8 cellular contexts compared by ENCODE assay signal in genomic region chr6:15662246-15663056, GRCh38. TPM values are rescaled to one million over a fixed set of nuclear protein-coding genes. Genes with fewer than 3 reads are reported as not detected.
DNase-seq lines count a peak whose midpoint lies in the region; ATAC-seq and TF ChIP-seq lines count a peak whose summit lies in the region.

Gene DTNBP1 (minus strand): TSS chr6:15663028. CDS start chr6:15662869, 159 bp downstream.

- H3K9me3 ChIP-seq in Peyer's patch, result no peaks in the 10 kb centered on the region

- TF ChIP-seq POLR2A in Peyer's patch (IDR thresholded peaks at IDR 0.05), result peak; percentile 37 to 41

- peak within 1 kb of the TSS; percentile 90 to 93 (median 92) for H3K4me3 ChIP-seq in Peyer's patch
- peak within 1 kb of the TSS; percentile 64 for H3K4me3 ChIP-seq in fibroblast of mammary gland (ENCODE audit: control insufficient read depth, low read depth, low read length)

- H3K27ac ChIP-seq in Peyer's patch, result peak within 1 kb of the TSS; percentile 88 to 92 (median 90)

- H3K27me3 ChIP-seq in Peyer's patch, result no peaks in the 10 kb centered on the region

- in situ Hi-C loops in Caki2 (cut with HindIII; ENCODE audit: low pct_unique_long_range_greater_than_20kb, low sequenced_read_pairs), result no loop called here

- peaks cover 8% of the 10 kb centered on the region for H3K27me3 Mint-ChIP-seq in nephron (ENCODE audit: low read depth)

- peaks cover 8% of the 10 kb centered on the region for H3K4me1 Mint-ChIP-seq in nephron

- peaks cover 0 to 6% (median 0%) of the 10 kb centered on the region in 4 donors for H3K4me1 ChIP-seq in Peyer's patch

- DNase-seq in Caki2 (ENCODE audit: low read depth) (peak; percentile 60), Peyer's patch (peak; percentile 85 to 94 (median 90)), activated T-helper 1 cell treated with Interleukin-2 at 50 U/mL for 16 hours (ENCODE audit: low read depth) (peak; percentile 74), fibroblast of mammary gland (ENCODE audit: low read depth) (peak; percentile 15)
- peak; percentile 88 for DNase-seq in stimulated activated naive CD8-positive, alpha-beta T cell treated with anti-CD3 and anti-CD28 coated beads, Interleukin-15, Interleukin-2, amounts not matched to agents 100 U/mL and 50 U/mL, for 24 hours

- H3K4me3 Mint-ChIP-seq in nephron, result peak within 1 kb of the TSS; percentile 81 to 86 (median 85)

- H3K27ac Mint-ChIP-seq in nephron, result peak within 1 kb of the TSS in 2 of 3 experiments; percentile 12 to 38

- TF ChIP-seq CTCF in Peyer's patch (IDR thresholded peaks at IDR 0.05) (no peak), fibroblast of mammary gland (conservative IDR thresholded peaks at IDR 0.05; ENCODE audit: control insufficient read depth, insufficient read depth, low read depth, low read length) (no peak), nephron (IDR thresholded peaks at IDR 0.05; ENCODE audit: unreplicated experiment in 3 of 3) (peak in 1 of 3 experiments; percentile 16)

- ATAC-seq in GM19455 (IDR thresholded peaks at IDR 0.05; ENCODE audit: unreplicated experiment) (peak; percentile 74), HG03571 (IDR thresholded peaks at IDR 0.05; ENCODE audit: unreplicated experiment) (peak; percentile 75)
- peak; percentile 83 for ATAC-seq in stimulated activated naive CD8-positive, alpha-beta T cell treated with anti-CD3 and anti-CD28 coated beads, Interleukin-15, Interleukin-2, amounts not matched to agents 100 U/mL and 50 U/mL, for 24 hours

- no peaks in the 10 kb centered on the region for H3K36me3 ChIP-seq in Peyer's patch

- no peaks in the 10 kb centered on the region for H3K36me3 Mint-ChIP-seq in nephron (ENCODE audit: low read depth)

- H3K9me3 Mint-ChIP-seq in nephron, result no peaks in the 10 kb centered on the region

RNA-seq across cellular contexts. Expression of gene DTNBP1, which starts in this region (rescaled TPM):
- total RNA-seq in Caki2 (2014; rRNA removed; shearing (Covaris generic); ENCODE audit: low replicate concordance), result 3.7 and 14.4 TPM in 2 replicates
- total RNA-seq in Peyer's patch, result 10 to 100 TPM; 12.8 to 58.6 (median 26.2) TPM

Comparison
In these comparisons a context has a peak if more than half of its experiments do, and no peak if none do; other contexts are left out.
1. Peak in every context shown above with its lines: DNase-seq, ATAC-seq, H3K4me3 ChIP-seq and H3K27ac ChIP-seq.
2. DNase-seq: peak in every context shown above with its lines; median percentile 90 in Peyer's patch; 88 in stimulated activated naive CD8-positive, alpha-beta T cell treated with anti-CD3 and anti-CD28 coated beads, Interleukin-15, Interleukin-2, amounts not matched to agents 100 U/mL and 50 U/mL, for 24 hours; 74 in activated T-helper 1 cell treated with Interleukin-2 at 50 U/mL for 16 hours; 60 in Caki2; 15 in fibroblast of mammary gland.